Comparison of ENCODE assay signal across 22 cellular contexts in the genomic region with DNA sequence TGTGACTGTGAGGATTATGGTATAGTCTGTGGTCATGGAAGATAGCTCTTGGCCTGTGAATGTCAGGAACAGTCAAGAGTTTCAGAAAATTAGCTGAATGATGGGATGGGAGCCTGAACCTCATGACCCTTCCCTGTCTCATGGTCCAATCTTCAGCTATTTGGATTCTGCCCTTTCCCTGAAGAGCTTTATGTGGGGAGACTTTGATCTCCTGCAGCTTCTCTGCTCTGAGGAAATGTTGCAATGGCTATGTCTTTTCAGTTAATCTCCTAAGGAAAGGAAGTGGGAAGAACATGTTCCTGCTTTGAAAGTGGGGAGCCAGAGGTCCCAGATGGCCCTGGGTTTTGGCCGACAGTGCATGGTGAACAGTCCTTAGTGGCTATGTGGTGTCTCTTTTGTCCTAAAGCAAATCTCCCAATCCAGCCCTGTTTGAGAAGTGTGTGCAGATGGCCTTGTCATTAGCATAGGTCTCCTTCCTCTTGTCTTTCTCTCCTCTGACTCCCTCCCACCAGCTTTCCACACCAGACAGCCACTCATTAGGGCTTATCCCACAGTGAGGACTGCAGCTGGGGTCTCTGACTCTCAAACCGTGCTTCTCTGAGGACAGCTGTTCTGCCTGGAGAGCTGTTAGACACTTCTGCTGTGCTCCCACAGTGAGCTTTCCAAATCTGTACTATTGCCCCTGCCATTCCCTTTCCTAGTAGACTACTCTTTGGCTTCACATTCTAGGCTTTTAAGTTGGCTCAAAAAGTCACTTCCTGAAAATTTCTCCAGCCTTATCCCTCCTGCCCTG.
DNase-seq lines count a peak whose midpoint lies in the region; ATAC-seq and TF ChIP-seq lines count a peak whose summit lies in the region.
"Had no signal": no experiment of that assay in that cellular context is flagged by ENCODE, and none has a peak within 500 bp of the region (broad histone marks: within the 10 kb centered on the region; RNA-seq: fewer than 3 reads in every experiment).

No MANE protein-coding gene starts in this region.

- TF ChIP-seq CTCF in left lung (IDR thresholded peaks at IDR 0.05) (no peak), tibial nerve (IDR thresholded peaks at IDR 0.05) (no peak), thyroid gland (IDR thresholded peaks at IDR 0.05) (no peak)

- H3K27me3 Mint-ChIP-seq in stimulated activated memory B cell treated with anti-CD40 and anti-IgM and Interleukin-4, amounts not matched to agents 10 μg/mL and 1 μg/mL and 100 μg/mL, for 72 hours, result peaks cover 9% of the 10 kb centered on the region

- H3K4me1 ChIP-seq in adipocyte (ENCODE audit: control insufficient read depth, insufficient read depth, low read length), result peaks cover 32% of the 10 kb centered on the region
- H3K4me1 ChIP-seq in left lung, result no peaks in the 10 kb centered on the region
- no peaks in the 10 kb centered on the region for H3K4me1 ChIP-seq in tibial nerve
- peaks cover 0 to 6% of the 10 kb centered on the region in 2 donors for H3K4me1 ChIP-seq in thyroid gland
- H3K4me1 ChIP-seq: psoas muscle had no signal

- H3K36me3 ChIP-seq in adipocyte (ENCODE audit: control insufficient read depth, insufficient read depth, low read length, severe bottlenecking), result no peaks in the 10 kb centered on the region
- H3K36me3 ChIP-seq in left lung, result no peaks in the 10 kb centered on the region
- H3K36me3 ChIP-seq in tibial nerve, result no peaks in the 10 kb centered on the region
- no peaks in the 10 kb centered on the region for H3K36me3 ChIP-seq in thyroid gland
- H3K36me3 ChIP-seq: heart left ventricle had no signal

- no peaks in the 10 kb centered on the region for H3K36me3 Mint-ChIP-seq in stimulated activated memory B cell treated with anti-CD40 and anti-IgM and Interleukin-4, amounts not matched to agents 10 μg/mL and 1 μg/mL and 100 μg/mL, for 72 hours
- H3K36me3 Mint-ChIP-seq: immature natural killer cell, natural killer cell had no signal

- no peak for TF ChIP-seq EP300 in tibial nerve (IDR thresholded peaks at IDR 0.05)

- H3K27me3 ChIP-seq in adipocyte (replicated peaks; ENCODE audit: control insufficient read depth, insufficient read depth, low read length) (no peaks in the 10 kb centered on the region), left lung (no peaks in the 10 kb centered on the region), tibial nerve (no peaks in the 10 kb centered on the region), thyroid gland (no peaks in the 10 kb centered on the region)
- H3K27me3 ChIP-seq: heart left ventricle had no signal

- intact Hi-C loops in left lung (cut with DNase I) (no loop called here), thyroid gland (cut with DNase I) (no loop called here)

- TF ChIP-seq POLR2A in tibial nerve (IDR thresholded peaks at IDR 0.05) (no peak), thyroid gland (IDR thresholded peaks at IDR 0.05) (no peak)

- peak overlapping the region; percentile 15 for H3K9ac ChIP-seq in adipocyte (ENCODE audit: low read length)

- peak; percentile 13 for ATAC-seq in left lung
- peak; percentile 43 for ATAC-seq in stimulated activated memory B cell treated with anti-CD40 and anti-IgM and Interleukin-4, amounts not matched to agents 10 μg/mL and 1 μg/mL and 100 μg/mL, for 72 hours
- ATAC-seq: natural killer cell had no signal

- no peak overlapping the region for H3K27ac Mint-ChIP-seq in stimulated activated memory B cell treated with anti-CD40 and anti-IgM and Interleukin-4, amounts not matched to agents 10 μg/mL and 1 μg/mL and 100 μg/mL, for 72 hours
- H3K27ac Mint-ChIP-seq: immature natural killer cell, natural killer cell had no signal

- no peaks in the 10 kb centered on the region for H3K4me1 Mint-ChIP-seq in stimulated activated memory B cell treated with anti-CD40 and anti-IgM and Interleukin-4, amounts not matched to agents 10 μg/mL and 1 μg/mL and 100 μg/mL, for 72 hours
- H3K4me1 Mint-ChIP-seq: immature natural killer cell, natural killer cell had no signal

- H3K4me3 Mint-ChIP-seq in stimulated activated memory B cell treated with anti-CD40 and anti-IgM and Interleukin-4, amounts not matched to agents 10 μg/mL and 1 μg/mL and 100 μg/mL, for 72 hours, result no peak overlapping the region
- H3K4me3 Mint-ChIP-seq: immature natural killer cell, natural killer cell had no signal

- 64 to 78% methylated on average over 2 of the region's 2 CpGs for WGBS in tibial nerve, 2 donors
- WGBS in thyroid gland, 2 donors, result 83 to 86% methylated on average over 2 of the region's 2 CpGs

- DNase-seq in NCI-H146 treated with DMSO at 0.1 percent for 48 hours (lab: John Stamatoyannopoulos, UW; ENCODE audit: unreplicated experiment), result peak; percentile 68
- DNase-seq in adipocyte (ENCODE audit: low read depth), result peak; percentile 27
- DNase-seq in left lung, result no peak
- DNase-seq in tibial nerve (ENCODE audit: low spot score in 2 of 2), result no peak
- DNase-seq in thyroid gland, result no peak
- no peak for DNase-seq in NCI-H748 treated with DMSO at 0.1 percent for 48 hours (lab: John Stamatoyannopoulos, UW)
- DNase-seq: activated CD4-positive, alpha-beta T cell treated with anti-CD3 and anti-CD28 coated beads, Interleukin-2, amount 50 U/mL, for 4 hours; activated gamma-delta T cell treated with Interleukin-2 at 50 U/mL for 16 hours; amygdala; effector memory CD4-positive, alpha-beta T cell; heart left ventricle; immature natural killer cell; KG1; MV-4-11; natural killer cell; NCI-H2029 treated with DMSO at 0.1 percent for 48 hours; NCI-H446 treated with DMSO at 0.1 percent for 48 hours; psoas muscle; stimulated activated CD4-positive, alpha-beta T cell treated with anti-CD3 and anti-CD28 coated beads, Interleukin-12 subunit alpha, Interleukin-12 subunit beta, amount 100 ng/mL, for 4 hours; stimulated activated CD8-positive, alpha-beta memory T cell treated with anti-CD3 and anti-CD28 coated beads, Interleukin-4, amount 100 ng/mL, for 48 hours; T-helper 1 cell had no signal

- H3K9me3 ChIP-seq in adipocyte (ENCODE audit: control insufficient read depth, low read length) (no peaks in the 10 kb centered on the region), left lung (no peaks in the 10 kb centered on the region), tibial nerve (no peaks in the 10 kb centered on the region), thyroid gland (no peaks in the 10 kb centered on the region)
- H3K9me3 ChIP-seq: psoas muscle had no signal

- no peaks in the 10 kb centered on the region for H3K9me3 Mint-ChIP-seq in stimulated activated memory B cell treated with anti-CD40 and anti-IgM and Interleukin-4, amounts not matched to agents 10 μg/mL and 1 μg/mL and 100 μg/mL, for 72 hours
- H3K9me3 Mint-ChIP-seq: natural killer cell had no signal

- no peak overlapping the region for H3K27ac ChIP-seq in left lung
- no peak overlapping the region for H3K27ac ChIP-seq in tibial nerve
- no peak overlapping the region for H3K27ac ChIP-seq in thyroid gland
- H3K27ac ChIP-seq: heart left ventricle, psoas muscle had no signal

- H3K4me3 ChIP-seq in adipocyte (ENCODE audit: low read length) (peak overlapping the region; percentile 32), left lung (no peak overlapping the region), tibial nerve (no peak overlapping the region), thyroid gland (replicated peaks in 1 of 3) (no peak overlapping the region)
- H3K4me3 ChIP-seq: heart left ventricle, psoas muscle had no signal

Comparison
In these comparisons a context has a peak if more than half of its experiments do, and no peak if none do; other contexts are left out.
1. DNase-seq: peak in NCI-H146 treated with DMSO at 0.1 percent for 48 hours (single experiment) and adipocyte (single experiment); none in left lung (0 of 2), tibial nerve (0 of 2), thyroid gland (0 of 2) and NCI-H748 treated with DMSO at 0.1 percent for 48 hours (single experiment).